ENCODE assay signal across 19 cellular contexts in the genomic region with DNA sequence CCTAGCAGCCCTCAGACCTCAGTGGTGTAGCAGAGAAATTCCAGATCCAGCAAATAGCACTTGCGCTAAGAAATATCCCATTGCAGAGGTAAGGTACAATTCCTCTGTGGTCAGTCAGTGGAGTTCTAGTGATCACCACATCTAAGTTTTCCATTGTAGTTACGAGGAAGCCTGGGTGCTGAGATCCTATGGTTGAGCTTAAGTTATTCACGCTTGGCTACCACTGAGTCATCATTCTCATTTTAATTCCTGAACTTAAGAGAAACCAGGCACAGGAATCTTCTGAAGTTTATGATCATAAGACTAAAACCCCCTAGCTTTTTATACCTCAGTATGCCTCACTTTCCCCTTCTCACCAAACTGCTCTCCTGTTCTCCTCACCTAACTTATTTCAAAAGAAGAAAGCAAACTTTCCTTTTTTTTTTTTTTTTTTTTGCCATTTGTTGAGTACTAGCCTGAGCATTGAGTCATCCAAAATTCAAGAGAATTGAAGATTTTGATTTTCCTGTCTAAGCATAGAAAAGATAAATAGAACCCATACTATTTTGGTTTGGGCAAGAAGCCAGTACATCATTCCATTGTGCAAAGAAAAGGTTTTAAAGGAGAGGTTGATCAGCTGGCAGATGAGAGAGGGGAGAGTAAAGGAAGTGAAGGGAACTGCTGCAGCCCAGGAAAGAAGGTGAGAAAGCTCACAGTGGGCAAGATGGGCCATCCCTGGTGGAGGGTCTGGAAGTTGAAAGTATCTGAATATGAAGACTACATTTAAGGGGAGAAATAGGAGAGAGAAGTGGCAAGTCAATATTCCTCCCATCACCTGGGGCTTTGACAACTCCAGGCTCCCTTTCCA. TPM values are rescaled to one million over a fixed set of nuclear protein-coding genes. Genes with fewer than 3 reads are reported as not detected.
DNase-seq lines count a peak whose midpoint lies in the region; ATAC-seq and TF ChIP-seq lines count a peak whose summit lies in the region.
"Had no signal": no experiment of that assay in that cellular context is flagged by ENCODE, and none has a peak within 500 bp of the region (broad histone marks: within the 10 kb centered on the region; RNA-seq: fewer than 3 reads in every experiment).

No MANE protein-coding gene starts in this region.

- no TSS peak for BruUV-seq in PC-9 (replicated peaks; lab: Mats Ljungman, UMichigan)

- H3K79me2 ChIP-seq in PC-9 (ENCODE audit: low read depth) = no peaks in the 10 kb centered on the region

- peaks cover 11% of the 10 kb centered on the region for H3K36me3 Mint-ChIP-seq in effector memory CD8-positive, alpha-beta T cell (ENCODE audit: insufficient read depth)
- peaks cover 41% of the 10 kb centered on the region for H3K36me3 Mint-ChIP-seq in natural killer cell treated with Interleukin-12 subunit alpha and Interleukin-12 subunit beta and Interleukin-15 and Interleukin-18, amount 100 ng/mL, for 72 hours
- peaks cover 44% of the 10 kb centered on the region for H3K36me3 Mint-ChIP-seq in T-helper 2 cell treated with Interferon-gamma antibody and Interleukin-4, amounts not matched to agents 5 μg/mL and 100 μg/mL, for 36 hours (ENCODE audit: low read depth)
- peaks cover 4% of the 10 kb centered on the region for H3K36me3 Mint-ChIP-seq in T-helper 17 cell (ENCODE audit: low read depth)
- H3K36me3 Mint-ChIP-seq: brain had no signal

- no peak overlapping the region for H3K4me3 ChIP-seq in PC-9
- H3K4me3 ChIP-seq: left lung had no signal

- peaks cover 23% of the 10 kb centered on the region for H3K4me1 ChIP-seq in PC-9 (replicated peaks; ENCODE audit: insufficient read depth)
- H3K4me1 ChIP-seq: left lung had no signal

- H3K4me1 Mint-ChIP-seq in effector memory CD8-positive, alpha-beta T cell (ENCODE audit: low read depth in 2 of 2) = no peaks in the 10 kb centered on the region
- H3K4me1 Mint-ChIP-seq in natural killer cell treated with Interleukin-12 subunit alpha and Interleukin-12 subunit beta and Interleukin-15 and Interleukin-18, amount 100 ng/mL, for 72 hours (ENCODE audit: low read depth in 2 of 2) = peaks cover 20 to 23% of the 10 kb centered on the region in 2 donors
- peaks cover 2% of the 10 kb centered on the region for H3K4me1 Mint-ChIP-seq in T-helper 2 cell treated with Interferon-gamma antibody and Interleukin-4, amounts not matched to agents 5 μg/mL and 100 μg/mL, for 36 hours (ENCODE audit: low read depth)
- peaks cover 3% of the 10 kb centered on the region for H3K4me1 Mint-ChIP-seq in T-helper 17 cell

- H3K9me2 ChIP-seq in PC-9 (ENCODE audit: insufficient read depth) = no peaks in the 10 kb centered on the region

- CTCF ChIA-PET in PC-9 (lab: Charles Lee) = no interaction called here

- no peaks in the 10 kb centered on the region for H3K9me3 ChIP-seq in PC-9 (ENCODE audit: insufficient read depth, low read depth)
- H3K9me3 ChIP-seq in T-helper 17 cell (ENCODE audit: control insufficient read depth, low read length, poor library complexity, severe bottlenecking) = peaks cover 2% of the 10 kb centered on the region

- H3K4me3 Mint-ChIP-seq in effector memory CD8-positive, alpha-beta T cell = no peak overlapping the region
- no peak overlapping the region for H3K4me3 Mint-ChIP-seq in natural killer cell treated with Interleukin-12 subunit alpha and Interleukin-12 subunit beta and Interleukin-15 and Interleukin-18, amount 100 ng/mL, for 72 hours
- no peak overlapping the region for H3K4me3 Mint-ChIP-seq in T-helper 2 cell treated with Interferon-gamma antibody and Interleukin-4, amounts not matched to agents 5 μg/mL and 100 μg/mL, for 36 hours
- no peak overlapping the region for H3K4me3 Mint-ChIP-seq in T-helper 17 cell
- H3K4me3 Mint-ChIP-seq: brain had no signal

- peak overlapping the region; percentile 3 to 57 for H3K27ac Mint-ChIP-seq in effector memory CD8-positive, alpha-beta T cell
- H3K27ac Mint-ChIP-seq in natural killer cell treated with Interleukin-12 subunit alpha and Interleukin-12 subunit beta and Interleukin-15 and Interleukin-18, amount 100 ng/mL, for 72 hours = peak overlapping the region; percentile 3 to 26
- no peak overlapping the region for H3K27ac Mint-ChIP-seq in T-helper 2 cell treated with Interferon-gamma antibody and Interleukin-4, amounts not matched to agents 5 μg/mL and 100 μg/mL, for 36 hours
- no peak overlapping the region for H3K27ac Mint-ChIP-seq in T-helper 17 cell
- H3K27ac Mint-ChIP-seq: brain had no signal

- intact Hi-C loops in PC-9 (cut with micrococcal nuclease; ENCODE audit: unreplicated experiment) = loop anchor here (1.0 kb wide), 1 partner anchor 14 kb away; no protein-coding TSS in a partner anchor

- peak overlapping the region; percentile 55 for H3K4me2 ChIP-seq in PC-9

- peak overlapping the region; percentile 62 for H3K27ac ChIP-seq in PC-9
- H3K27ac ChIP-seq: left lung had no signal

- H3F3A ChIP-seq in PC-9 (ENCODE audit: insufficient read depth, low read depth) = peaks cover 22% of the 10 kb centered on the region

- no peak overlapping the region for H2AFZ ChIP-seq in PC-9

- H3K27me3 ChIP-seq in PC-9 (ENCODE audit: insufficient read depth, low read depth) = no peaks in the 10 kb centered on the region
- H3K27me3 ChIP-seq: left lung had no signal

- H3K9me3 Mint-ChIP-seq in effector memory CD8-positive, alpha-beta T cell = peaks cover 0 to 2% of the 10 kb centered on the region in 2 donors
- H3K9me3 Mint-ChIP-seq in natural killer cell treated with Interleukin-12 subunit alpha and Interleukin-12 subunit beta and Interleukin-15 and Interleukin-18, amount 100 ng/mL, for 72 hours = no peaks in the 10 kb centered on the region
- peaks cover 4% of the 10 kb centered on the region for H3K9me3 Mint-ChIP-seq in T-helper 2 cell treated with Interferon-gamma antibody and Interleukin-4, amounts not matched to agents 5 μg/mL and 100 μg/mL, for 36 hours

- DNase-seq in GM03348 (ENCODE audit: low spot score) (peak; percentile 43), PC-9 (peak; percentile 41 to 86), T-helper 17 cell (no peak), NCI-H2081 treated with DMSO at 0.1 percent for 48 hours (lab: John Stamatoyannopoulos, UW) (no peak), SHP77 treated with DMSO at 0.1 percent for 48 hours (lab: John Stamatoyannopoulos, UW) (no peak)
- DNase-seq in effector memory CD8-positive, alpha-beta T cell = no peak
- no peak for DNase-seq in natural killer cell treated with Interleukin-12 subunit alpha and Interleukin-12 subunit beta and Interleukin-15 and Interleukin-18, amount 100 ng/mL, for 72 hours (ENCODE audit: low spot score)
- no peak for DNase-seq in T-helper 2 cell treated with Interferon-gamma antibody and Interleukin-4, amounts not matched to agents 5 μg/mL and 100 μg/mL, for 36 hours (ENCODE audit: low spot score)
- DNase-seq: activated CD8-positive, alpha-beta memory T cell treated with anti-CD3 and anti-CD28 coated beads, Interleukin-2, amount 50 U/mL, for 48 hours; COR-L47; erythroblast; GOT3; KG1; left lung; NCI-H2107; nucleus accumbens; OCI-M1; stimulated activated naive CD8-positive, alpha-beta T cell treated with anti-CD3 and anti-CD28 coated beads, Interleukin-15, Interleukin-2, amounts not matched to agents 100 U/mL and 50 U/mL, for 24 hours had no signal

- no peaks in the 10 kb centered on the region for H4K20me1 ChIP-seq in PC-9 (ENCODE audit: insufficient read depth)

- H3K27me3 Mint-ChIP-seq in effector memory CD8-positive, alpha-beta T cell = no peaks in the 10 kb centered on the region
- H3K27me3 Mint-ChIP-seq in natural killer cell treated with Interleukin-12 subunit alpha and Interleukin-12 subunit beta and Interleukin-15 and Interleukin-18, amount 100 ng/mL, for 72 hours = no peaks in the 10 kb centered on the region
- H3K27me3 Mint-ChIP-seq in T-helper 2 cell treated with Interferon-gamma antibody and Interleukin-4, amounts not matched to agents 5 μg/mL and 100 μg/mL, for 36 hours (ENCODE audit: low read depth) = no peaks in the 10 kb centered on the region
- H3K27me3 Mint-ChIP-seq in T-helper 17 cell = no peaks in the 10 kb centered on the region
- H3K27me3 Mint-ChIP-seq: brain had no signal

- no peak for TF ChIP-seq CTCF in PC-9 (conservative IDR thresholded peaks at IDR 0.05)

- POLR2A ChIA-PET in PC-9 (lab: Charles Lee; ENCODE audit: unreplicated experiment) = interaction anchor here (0.6 to 0.7 kb wide), 8 partner anchors 13 to 412 kb away, joined by 3 to 17 read pairs (median 5); no protein-coding TSS in a partner anchor

- H3K36me3 ChIP-seq in PC-9 (ENCODE audit: low read depth) = no peaks in the 10 kb centered on the region

- ATAC-seq in effector memory CD8-positive, alpha-beta T cell (replicated peaks) = no peak
- peak in 1 of 2 donors; percentile 22 for ATAC-seq in natural killer cell treated with Interleukin-12 subunit alpha and Interleukin-12 subunit beta and Interleukin-15 and Interleukin-18, amount 100 ng/mL, for 72 hours
- no peak for ATAC-seq in T-helper 17 cell
- ATAC-seq: left lung; stimulated activated naive CD8-positive, alpha-beta T cell treated with anti-CD3 and anti-CD28 coated beads, Interleukin-15, Interleukin-2, amounts not matched to agents 100 U/mL and 50 U/mL, for 24 hours had no signal

RNA-seq across cellular contexts. Expression of a gene that starts 39.9 kb away (rescaled TPM):
- total RNA-seq in PC-9 (2021) = 312 and 339 TPM in 2 replicates
- 100 to 1,000 TPM; 319 to 328 TPM for total RNA-seq in natural killer cell treated with Interleukin-12 subunit alpha and Interleukin-12 subunit beta and Interleukin-15 and Interleukin-18, amount 100 ng/mL, for 72 hours
- 100 to 1,000 TPM; 129 to 131 TPM for total RNA-seq in T-helper 17 cell

Comparison
In these comparisons a context has a peak if more than half of its experiments do, and no peak if none do; other contexts are left out.
1. DNase-seq: peak in GM03348 (single experiment) and PC-9 (2 of 2); none in effector memory CD8-positive, alpha-beta T cell (0 of 3), natural killer cell treated with Interleukin-12 subunit alpha and Interleukin-12 subunit beta and Interleukin-15 and Interleukin-18, amount 100 ng/mL, for 72 hours (single experiment), T-helper 2 cell treated with Interferon-gamma antibody and Interleukin-4, amounts not matched to agents 5 μg/mL and 100 μg/mL, for 36 hours (single experiment), T-helper 17 cell (0 of 3), NCI-H2081 treated with DMSO at 0.1 percent for 48 hours (single experiment) and SHP77 treated with DMSO at 0.1 percent for 48 hours (single experiment).
2. H3K27ac Mint-ChIP-seq: peak in effector memory CD8-positive, alpha-beta T cell (2 of 2) and natural killer cell treated with Interleukin-12 subunit alpha and Interleukin-12 subunit beta and Interleukin-15 and Interleukin-18, amount 100 ng/mL, for 72 hours (2 of 2); none in T-helper 2 cell treated with Interferon-gamma antibody and Interleukin-4, amounts not matched to agents 5 μg/mL and 100 μg/mL, for 36 hours (single experiment) and T-helper 17 cell (single experiment).